In the genomic region with DNA sequence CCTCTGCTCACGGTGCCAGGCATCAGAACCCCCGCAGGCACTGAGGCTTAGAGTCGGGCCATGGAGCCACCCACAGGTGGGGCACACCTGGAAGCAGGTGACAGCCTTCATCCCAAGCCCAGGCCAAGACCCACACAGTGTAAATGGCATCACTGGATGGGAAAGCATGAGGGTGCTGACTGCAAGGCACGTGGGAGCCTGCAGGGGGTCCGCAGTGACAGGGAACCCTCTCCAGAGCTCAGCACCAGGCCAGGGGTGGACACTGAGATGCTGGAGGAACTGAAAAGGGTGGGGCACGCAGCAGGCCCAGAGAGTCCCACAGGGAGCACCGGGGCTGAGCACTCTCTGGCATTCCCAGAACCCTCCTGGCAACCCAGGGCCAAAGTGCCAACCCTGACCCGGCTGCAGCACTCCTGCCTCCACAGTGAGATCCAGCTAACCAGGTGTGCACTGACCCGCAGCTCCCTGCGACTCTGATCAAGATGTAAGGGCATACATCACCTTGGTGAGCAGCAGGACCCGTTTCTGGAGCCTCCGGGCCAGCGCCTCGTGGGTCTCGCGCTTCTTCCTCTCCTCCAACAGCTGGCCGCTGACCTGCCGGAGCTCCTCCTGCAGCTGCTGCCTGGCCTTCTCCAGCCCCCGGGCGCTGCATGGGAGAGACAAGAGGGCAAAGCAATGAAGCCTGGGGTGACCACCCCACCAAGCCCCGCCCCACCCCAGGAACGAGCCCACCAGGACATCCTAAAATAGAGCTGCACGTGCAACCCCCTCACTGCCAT, we compare ENCODE assay signal across 18 cellular contexts.
DNase-seq lines count a peak whose midpoint lies in the region; ATAC-seq and TF ChIP-seq lines count a peak whose summit lies in the region.
"Had no signal": no experiment of that assay in that cellular context is flagged by ENCODE, and none has a peak within 500 bp of the region (broad histone marks: within the 10 kb centered on the region; RNA-seq: fewer than 3 reads in every experiment).

No MANE protein-coding gene starts in this region.

- H3K9me3 ChIP-seq in OCI-LY1 (ENCODE audit: low read length) (no peaks in the 10 kb centered on the region), endodermal cell (ENCODE audit: control insufficient read depth, low read length) (no peaks in the 10 kb centered on the region), SJCRH30 (replicated peaks) (no peaks in the 10 kb centered on the region), Caco-2 (no peaks in the 10 kb centered on the region)
- H3K9me3 ChIP-seq: colonic mucosa, suprapubic skin had no signal

- peak overlapping the region; percentile 22; the same call in 1 of the 2 replicates for H3K4me2 ChIP-seq in OCI-LY1 (ENCODE audit: low read length)

- H3K9me3 Mint-ChIP-seq in endodermal cell (no peaks in the 10 kb centered on the region), Caco-2 (ENCODE audit: unreplicated experiment) (no peaks in the 10 kb centered on the region)
- H3K9me3 Mint-ChIP-seq in stimulated activated effector memory CD8-positive, alpha-beta T cell treated with anti-CD3 and anti-CD28 coated beads, Interleukin-12 subunit alpha, Interleukin-12 subunit beta, amount 100 ng/mL, for 72 hours: no peaks in the 10 kb centered on the region
- H3K9me3 Mint-ChIP-seq: activated naive CD8-positive, alpha-beta T cell treated with anti-CD3 and anti-CD28 coated beads, Interleukin-2, amount 10 ng/mL, durations not matched to agents 7 days and 5 days; CD4-positive, alpha-beta memory T cell had no signal

- H3K36me3 ChIP-seq in OCI-LY1 (ENCODE audit: insufficient read depth, low read length) (peaks cover 27% of the 10 kb centered on the region), endodermal cell (ENCODE audit: control insufficient read depth, insufficient read depth, low read length) (no peaks in the 10 kb centered on the region), SJCRH30 (no peaks in the 10 kb centered on the region), Caco-2 (ENCODE audit: control insufficient read depth, insufficient read depth, low read length) (0 out of 2 replicates have a peak, but pooled peaks cover 2% of the 10 kb centered on the region)
- H3K36me3 ChIP-seq: colonic mucosa had no signal

- H3K27ac ChIP-seq in OCI-LY1 (ENCODE audit: low read depth, low read length, poor library complexity, severe bottlenecking): peak overlapping the region; percentile 66
- peak overlapping the region; percentile 86 for H3K27ac ChIP-seq in endodermal cell (ENCODE audit: low read depth, low read length)
- H3K27ac ChIP-seq in SJCRH30: no peak overlapping the region
- H3K27ac ChIP-seq: colonic mucosa, suprapubic skin had no signal

- BruUV-seq in Caco-2 (replicated peaks; lab: Mats Ljungman, UMichigan): no TSS peak

- H3K4me1 Mint-ChIP-seq in endodermal cell: no peaks in the 10 kb centered on the region
- peaks cover 5% of the 10 kb centered on the region for H3K4me1 Mint-ChIP-seq in stimulated activated effector memory CD8-positive, alpha-beta T cell treated with anti-CD3 and anti-CD28 coated beads, Interleukin-12 subunit alpha, Interleukin-12 subunit beta, amount 100 ng/mL, for 72 hours
- no peaks in the 10 kb centered on the region for H3K4me1 Mint-ChIP-seq in Caco-2 (ENCODE audit: low read depth, unreplicated experiment)

- H3K9me2 ChIP-seq in OCI-LY1 (ENCODE audit: low read depth, low read length): no peaks in the 10 kb centered on the region

- H3K27ac Mint-ChIP-seq in endodermal cell (no peak overlapping the region), Caco-2 (ENCODE audit: unreplicated experiment) (no peak overlapping the region)
- no peak overlapping the region for H3K27ac Mint-ChIP-seq in stimulated activated effector memory CD8-positive, alpha-beta T cell treated with anti-CD3 and anti-CD28 coated beads, Interleukin-12 subunit alpha, Interleukin-12 subunit beta, amount 100 ng/mL, for 72 hours
- H3K27ac Mint-ChIP-seq: activated naive CD8-positive, alpha-beta T cell treated with anti-CD3 and anti-CD28 coated beads, Interleukin-2, amount 10 ng/mL, durations not matched to agents 7 days and 5 days had no signal

- no peak overlapping the region for H3K4me3 ChIP-seq in GM12864 (ENCODE audit: low read depth, low read length)
- no peak overlapping the region for H3K4me3 ChIP-seq in OCI-LY1 (ENCODE audit: low read depth, low read length, poor library complexity, severe bottlenecking)
- H3K4me3 ChIP-seq in endodermal cell (ENCODE audit: low read length): no peak overlapping the region
- no peak overlapping the region for H3K4me3 ChIP-seq in SJCRH30
- H3K4me3 ChIP-seq in Caco-2 (ENCODE audit: low read depth, low read length): no peak overlapping the region
- H3K4me3 ChIP-seq: colonic mucosa, suprapubic skin had no signal

- CTCF ChIA-PET in Caco-2 (lab: Charles Lee): interaction anchor here (0.5 to 1.0 kb wide), 3 partner anchors 251 to 491 kb away, joined by 4 read pairs; no protein-coding TSS in a partner anchor

- TF ChIP-seq CTCF in GM12864 (IDR thresholded peaks at IDR 0.05; ENCODE audit: low read depth, low read length, missing control alignments): peak; percentile 23
- TF ChIP-seq CTCF in OCI-LY1 (IDR thresholded peaks at IDR 0.05; ENCODE audit: low read length): peak; percentile 34; the same call in 1 of the 2 replicates
- TF ChIP-seq CTCF in endodermal cell (conservative IDR thresholded peaks at IDR 0.05): peak; percentile 36
- peak in 1 of 2 experiments; percentile 7 for TF ChIP-seq CTCF in Caco-2 (IDR thresholded peaks at IDR 0.05; ENCODE audit: insufficient read depth in 1 of 2, low read depth in 1 of 2, low read length in 1 of 2, severe bottlenecking in 1 of 2, unreplicated experiment in 1 of 2)

- H3K4me3 Mint-ChIP-seq in endodermal cell (no peak overlapping the region), Caco-2 (ENCODE audit: unreplicated experiment) (no peak overlapping the region)
- no peak overlapping the region for H3K4me3 Mint-ChIP-seq in stimulated activated effector memory CD8-positive, alpha-beta T cell treated with anti-CD3 and anti-CD28 coated beads, Interleukin-12 subunit alpha, Interleukin-12 subunit beta, amount 100 ng/mL, for 72 hours
- H3K4me3 Mint-ChIP-seq: activated naive CD8-positive, alpha-beta T cell treated with anti-CD3 and anti-CD28 coated beads, Interleukin-2, amount 10 ng/mL, durations not matched to agents 7 days and 5 days; CD4-positive, alpha-beta memory T cell had no signal

- no peaks in the 10 kb centered on the region for H3K79me2 ChIP-seq in OCI-LY1 (ENCODE audit: insufficient read depth, low read length)

- no peaks in the 10 kb centered on the region for H4K20me1 ChIP-seq in OCI-LY1 (ENCODE audit: insufficient read depth, low read length)

- no peak overlapping the region for H2AFZ ChIP-seq in OCI-LY1 (ENCODE audit: low read length)

- no peaks in the 10 kb centered on the region for H3F3A ChIP-seq in OCI-LY1 (ENCODE audit: insufficient read depth, low read length)

- no peak for DNase-seq in GM12864 (ENCODE audit: low read depth)
- no peak for DNase-seq in endodermal cell
- DNase-seq in stimulated activated effector memory CD8-positive, alpha-beta T cell treated with anti-CD3 and anti-CD28 coated beads, Interleukin-12 subunit alpha, Interleukin-12 subunit beta, amount 100 ng/mL, for 72 hours (ENCODE audit: low spot score in 2 of 2): no peak
- DNase-seq in NCI-H446 (lab: John Stamatoyannopoulos, UW): no peak
- no peak for DNase-seq in SJCRH30
- DNase-seq in Caco-2: no peak
- DNase-seq: activated CD4-positive, alpha-beta T cell treated with anti-CD3 and anti-CD28 coated beads for 1 hour; activated naive CD8-positive, alpha-beta T cell treated with anti-CD3 and anti-CD28 coated beads, Interleukin-2, amount 10 ng/mL, durations not matched to agents 7 days and 5 days; CD4-positive, alpha-beta memory T cell; colonic mucosa; DMS153; H7; left ventricle myocardium superior; NCI-H1105 treated with DMSO at 0.1 percent for 48 hours; NCI-H510A; right cardiac atrium had no signal

- H3K4me1 ChIP-seq in OCI-LY1 (ENCODE audit: insufficient read depth, low read length, severe bottlenecking) (peaks cover 80% of the 10 kb centered on the region), endodermal cell (ENCODE audit: control insufficient read depth, insufficient read depth, low read length) (no peaks in the 10 kb centered on the region), SJCRH30 (no peaks in the 10 kb centered on the region), Caco-2 (no peaks in the 10 kb centered on the region)

- H3K36me3 Mint-ChIP-seq in endodermal cell (ENCODE audit: low read depth) (peaks cover 13% of the 10 kb centered on the region), Caco-2 (ENCODE audit: insufficient read depth, unreplicated experiment) (peaks cover 15% of the 10 kb centered on the region)
- no peaks in the 10 kb centered on the region for H3K36me3 Mint-ChIP-seq in stimulated activated effector memory CD8-positive, alpha-beta T cell treated with anti-CD3 and anti-CD28 coated beads, Interleukin-12 subunit alpha, Interleukin-12 subunit beta, amount 100 ng/mL, for 72 hours

- POLR2A ChIA-PET in Caco-2 (lab: Charles Lee): no interaction called here

- H3K27me3 ChIP-seq in OCI-LY1 (ENCODE audit: insufficient read depth, low read length): no peaks in the 10 kb centered on the region
- no peaks in the 10 kb centered on the region for H3K27me3 ChIP-seq in endodermal cell (ENCODE audit: control insufficient read depth, insufficient read depth, low read length, poor library complexity, severe bottlenecking)
- H3K27me3 ChIP-seq in SJCRH30: no peaks in the 10 kb centered on the region
- no peaks in the 10 kb centered on the region for H3K27me3 ChIP-seq in Caco-2 (replicated peaks; ENCODE audit: control insufficient read depth, insufficient read depth, low read length)
- H3K27me3 ChIP-seq: colonic mucosa, suprapubic skin had no signal

- intact Hi-C loops in Caco-2 (cut with micrococcal nuclease; ENCODE audit: unreplicated experiment): no loop called here

- H3K9ac ChIP-seq in OCI-LY1 (ENCODE audit: low read length) (no peak overlapping the region; the same call in 1 of the 2 replicates), endodermal cell (ENCODE audit: extremely low read depth, low read length, poor library complexity, severe bottlenecking) (no peak overlapping the region)

- ATAC-seq in stimulated activated effector memory CD8-positive, alpha-beta T cell treated with anti-CD3 and anti-CD28 coated beads, Interleukin-12 subunit alpha, Interleukin-12 subunit beta, amount 100 ng/mL, for 72 hours: peak; percentile 19
- ATAC-seq: left ventricle myocardium superior, right cardiac atrium had no signal

- H3K27me3 Mint-ChIP-seq in endodermal cell (ENCODE audit: insufficient read depth): no peaks in the 10 kb centered on the region
- no peaks in the 10 kb centered on the region for H3K27me3 Mint-ChIP-seq in Caco-2 (ENCODE audit: insufficient read depth, unreplicated experiment)
- H3K27me3 Mint-ChIP-seq: activated naive CD8-positive, alpha-beta T cell treated with anti-CD3 and anti-CD28 coated beads, Interleukin-2, amount 10 ng/mL, durations not matched to agents 7 days and 5 days; CD4-positive, alpha-beta memory T cell had no signal

- 93 to 95% methylated on average over 14 to 23 of the region's 23 CpGs for WGBS in endodermal cell (ENCODE audit: insufficient coverage in 1 of 2, insufficient read length in 1 of 2), 2 experiments
